In the genomic region with DNA sequence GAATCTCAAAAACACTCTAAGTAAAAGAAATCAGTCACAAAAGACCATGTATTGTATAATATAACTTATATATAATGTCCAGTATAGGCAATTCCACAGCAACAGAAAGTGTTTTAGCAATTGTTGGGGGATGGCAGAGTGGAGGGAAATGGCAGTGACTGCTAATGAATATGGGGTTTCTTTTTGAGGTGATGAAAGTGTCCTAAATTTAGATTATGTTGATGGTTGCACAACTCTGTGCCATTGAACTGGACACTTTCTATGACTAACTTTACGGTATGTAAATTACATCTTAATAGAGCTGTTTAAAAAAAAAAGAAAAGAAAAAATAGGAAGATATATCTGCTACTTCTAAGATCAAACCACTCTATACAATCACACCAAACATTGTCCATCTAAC, we compare ENCODE assay signal across 30 cellular contexts.
"Had no signal": no experiment of that assay in that cellular context is flagged by ENCODE, and none has a peak within 500 bp of the region (broad histone marks: within the 10 kb centered on the region; RNA-seq: fewer than 3 reads in every experiment).

No MANE protein-coding gene starts in this region.

- ATAC-seq: activated CD8-positive, alpha-beta T cell treated with anti-CD3 and anti-CD28 coated beads for 36 hours; activated T-cell treated with anti-CD3 and anti-CD28 coated beads, Interleukin-2, amount 50 U/mL, for 72 hours; activated T-helper 17 cell treated with anti-CD3 and anti-CD28 coated beads, Interleukin-2, amount 50 U/mL, for 72 hours had no signal

- H3K4me1 ChIP-seq: ascending aorta had no signal

- H3K4me3 ChIP-seq: ascending aorta, cardiac muscle cell had no signal

- H3K9me3 ChIP-seq: ascending aorta had no signal

- H3K36me3 ChIP-seq: ascending aorta, cardiac muscle cell, WERI-Rb-1 had no signal

- H3K27ac ChIP-seq: ascending aorta, cardiac muscle cell, WERI-Rb-1 had no signal

- DNase-seq: activated CD4-positive, alpha-beta T cell treated with anti-CD3 and anti-CD28 coated beads, Interleukin-2, amount 10 ng/mL, durations not matched to agents 24 days and 14 days; activated CD4-positive, alpha-beta T cell treated with anti-CD3 and anti-CD28 coated beads, Interleukin-2, amount 50 U/mL, for 4 hours; activated CD4-positive, CD25-positive, alpha-beta regulatory T cell; activated CD8-positive, alpha-beta T cell treated with anti-CD3 and anti-CD28 coated beads for 36 hours; activated effector memory CD4-positive, alpha-beta T cell treated with anti-CD3 and anti-CD28 coated beads, Interleukin-2, amount 50 U/mL, for 16 hours; activated naive CD4-positive, alpha-beta T cell; activated naive CD4-positive, alpha-beta T cell treated with anti-CD3 and anti-CD28 coated beads, Interleukin-2, amount 50 U/mL, for 16 hours; activated naive CD8-positive, alpha-beta T cell treated with anti-CD3 and anti-CD28 coated beads for 36 hours; activated T-cell treated with anti-CD3 and anti-CD28 coated beads, Interleukin-2, amount 50 U/mL, for 1 hour; activated T-cell treated with anti-CD3 and anti-CD28 coated beads, Interleukin-2, amount 50 U/mL, for 72 hours; amygdala; Karpas-422; KBM-7; NCI-H1105; NCI-H1417 treated with DMSO at 0.1 percent for 48 hours; NCI-H187 treated with DMSO at 0.1 percent for 48 hours; NCI-H2081 treated with DMSO at 0.1 percent for 48 hours; NCI-H226; NCI-H446 treated with DMSO at 0.1 percent for 48 hours; NCI-H524; OCI-M1; Right ventricle myocardium superior; SW 1271; T-helper 1 cell; T-helper 2 cell; T-helper 9 cell; WERI-Rb-1 had no signal

- H3K27me3 ChIP-seq: ascending aorta, cardiac muscle cell had no signal
